18 cellular contexts compared by ENCODE assay signal in the genomic region with DNA sequence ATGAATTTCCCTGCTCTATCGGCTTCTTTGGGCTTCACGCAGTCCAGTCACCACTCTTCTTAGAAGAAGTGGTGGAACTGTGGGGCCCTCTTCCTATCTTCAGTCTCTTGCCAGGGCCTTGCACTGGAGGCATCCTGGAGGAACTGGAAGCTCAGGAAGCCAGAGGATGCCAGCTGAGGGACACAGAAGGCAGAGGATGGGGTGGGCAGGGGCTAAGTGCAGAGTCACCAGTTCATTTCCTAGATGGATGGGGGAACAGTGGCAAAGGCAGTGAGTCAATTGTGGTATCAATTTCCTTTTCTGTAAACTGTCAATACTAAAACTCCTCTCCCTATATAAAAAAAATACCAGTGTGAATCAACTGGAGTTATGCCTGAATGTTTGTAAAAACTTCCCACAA.
DNase-seq lines count a peak whose midpoint lies in the region; ATAC-seq lines count a peak whose summit lies in the region.
"Had no signal": no experiment of that assay in that cellular context is flagged by ENCODE, and none has a peak within 500 bp of the region (broad histone marks: within the 10 kb centered on the region; RNA-seq: fewer than 3 reads in every experiment).

No MANE protein-coding gene starts in this region.

- H3K4me1 Mint-ChIP-seq in activated CD4-positive, alpha-beta memory T cell treated with anti-CD3 and anti-CD28 coated beads, Interleukin-2, amount 10 ng/mL, durations not matched to agents 7 days and 5 days = peaks cover 44% of the 10 kb centered on the region
- H3K4me1 Mint-ChIP-seq in natural killer cell treated with Interleukin-12 subunit alpha and Interleukin-12 subunit beta and Interleukin-15 and Interleukin-18, amount 100 ng/mL, for 72 hours (ENCODE audit: low read depth in 2 of 2) = peaks cover 40 to 53% of the 10 kb centered on the region in 2 donors
- H3K4me1 Mint-ChIP-seq: neural crest cell had no signal

- H3K36me3 Mint-ChIP-seq in activated CD4-positive, alpha-beta memory T cell treated with anti-CD3 and anti-CD28 coated beads, Interleukin-2, amount 10 ng/mL, durations not matched to agents 7 days and 5 days (ENCODE audit: low read depth) = peaks cover 43% of the 10 kb centered on the region
- peaks cover 11% of the 10 kb centered on the region for H3K36me3 Mint-ChIP-seq in natural killer cell treated with Interleukin-12 subunit alpha and Interleukin-12 subunit beta and Interleukin-15 and Interleukin-18, amount 100 ng/mL, for 72 hours

- H3K27me3 Mint-ChIP-seq in activated CD4-positive, alpha-beta memory T cell treated with anti-CD3 and anti-CD28 coated beads, Interleukin-2, amount 10 ng/mL, durations not matched to agents 7 days and 5 days = no peaks in the 10 kb centered on the region
- no peaks in the 10 kb centered on the region for H3K27me3 Mint-ChIP-seq in natural killer cell treated with Interleukin-12 subunit alpha and Interleukin-12 subunit beta and Interleukin-15 and Interleukin-18, amount 100 ng/mL, for 72 hours

- peak overlapping the region; percentile 42 for H3K27ac Mint-ChIP-seq in activated CD4-positive, alpha-beta memory T cell treated with anti-CD3 and anti-CD28 coated beads, Interleukin-2, amount 10 ng/mL, durations not matched to agents 7 days and 5 days
- peak overlapping the region; percentile 77 to 80 for H3K27ac Mint-ChIP-seq in natural killer cell treated with Interleukin-12 subunit alpha and Interleukin-12 subunit beta and Interleukin-15 and Interleukin-18, amount 100 ng/mL, for 72 hours

- H3K4me3 Mint-ChIP-seq in activated CD4-positive, alpha-beta memory T cell treated with anti-CD3 and anti-CD28 coated beads, Interleukin-2, amount 10 ng/mL, durations not matched to agents 7 days and 5 days = no peak overlapping the region
- peak overlapping the region; percentile 81 for H3K4me3 Mint-ChIP-seq in natural killer cell treated with Interleukin-12 subunit alpha and Interleukin-12 subunit beta and Interleukin-15 and Interleukin-18, amount 100 ng/mL, for 72 hours
- H3K4me3 Mint-ChIP-seq: neural crest cell had no signal

- DNase-seq in activated naive CD4-positive, alpha-beta T cell treated with Interleukin-2 at 50 U/mL for 16 hours = peak; percentile 18
- DNase-seq in activated naive CD4-positive, alpha-beta T cell (lab: John Stamatoyannopoulos, UW) = no peak
- DNase-seq in activated CD4-positive, alpha-beta memory T cell treated with anti-CD3 and anti-CD28 coated beads, Interleukin-2, amount 10 ng/mL, durations not matched to agents 7 days and 5 days = no peak
- peak; percentile 5 for DNase-seq in dermis blood vessel endothelial cell
- DNase-seq in natural killer cell treated with Interleukin-12 subunit alpha and Interleukin-12 subunit beta and Interleukin-15 and Interleukin-18, amount 100 ng/mL, for 72 hours (ENCODE audit: low spot score) = no peak
- no peak for DNase-seq in cerebellum (ENCODE audit: low spot score)
- DNase-seq in D341Med (ENCODE audit: low spot score) = no peak
- DNase-seq in KG1 (lab: John Stamatoyannopoulos, UW) = no peak
- DNase-seq: cerebellar nuclear complex, DND-41, foreskin fibroblast, kidney glomerular epithelial cell, NCI-H1436 treated with DMSO at 0.1 percent for 48 hours, NCI-H2171 treated with DMSO at 0.1 percent for 48 hours, NCI-H82, PC-9, psoas muscle had no signal

- H3K9me3 Mint-ChIP-seq in activated CD4-positive, alpha-beta memory T cell treated with anti-CD3 and anti-CD28 coated beads, Interleukin-2, amount 10 ng/mL, durations not matched to agents 7 days and 5 days = no peaks in the 10 kb centered on the region
- H3K9me3 Mint-ChIP-seq in natural killer cell treated with Interleukin-12 subunit alpha and Interleukin-12 subunit beta and Interleukin-15 and Interleukin-18, amount 100 ng/mL, for 72 hours = no peaks in the 10 kb centered on the region
- H3K9me3 Mint-ChIP-seq: neural crest cell had no signal

- CTCF ChIA-PET in activated CD4-positive, alpha-beta memory T cell treated with anti-CD3 and anti-CD28 coated beads, Interleukin-2, amount 10 ng/mL, durations not matched to agents 7 days and 5 days (lab: Charles Lee) = interaction anchor here (0.9 kb wide), 1 partner anchor 12 kb away, joined by 3 read pairs; no protein-coding TSS in a partner anchor

- POLR2A ChIA-PET in activated CD4-positive, alpha-beta memory T cell treated with anti-CD3 and anti-CD28 coated beads, Interleukin-2, amount 10 ng/mL, durations not matched to agents 7 days and 5 days (lab: Charles Lee) = interaction anchor here (1.2 to 3.1 kb wide), 3 partner anchors 12 to 89 kb away, joined by 3 to 16 read pairs (median 8); no protein-coding TSS in a partner anchor

- ATAC-seq in natural killer cell treated with Interleukin-12 subunit alpha and Interleukin-12 subunit beta and Interleukin-15 and Interleukin-18, amount 100 ng/mL, for 72 hours = peak; percentile 29 to 56
- ATAC-seq: psoas muscle had no signal

Comparison
In these comparisons a context has a peak if more than half of its experiments do, and no peak if none do; other contexts are left out.
1. DNase-seq: peak in activated naive CD4-positive, alpha-beta T cell treated with Interleukin-2 at 50 U/mL for 16 hours (single experiment) and dermis blood vessel endothelial cell (single experiment); none in activated naive CD4-positive, alpha-beta T cell (0 of 4), activated CD4-positive, alpha-beta memory T cell treated with anti-CD3 and anti-CD28 coated beads, Interleukin-2, amount 10 ng/mL, durations not matched to agents 7 days and 5 days (single experiment), natural killer cell treated with Interleukin-12 subunit alpha and Interleukin-12 subunit beta and Interleukin-15 and Interleukin-18, amount 100 ng/mL, for 72 hours (single experiment), cerebellum (single experiment), D341Med (single experiment) and KG1 (single experiment).